8 cellular contexts compared by ENCODE assay signal in genomic region chr5:114362977-114363721, GRCh38.
DNase-seq lines count a peak whose midpoint lies in the region; ATAC-seq and TF ChIP-seq lines count a peak whose summit lies in the region.

No MANE protein-coding gene starts in this region.

- H3K36me3 Mint-ChIP-seq in memory B cell = peaks cover 3% of the 10 kb centered on the region

- CTCF ChIA-PET in HEK293 (lab: Yijun Ruan, JAX) = interaction anchor here (0.6 kb wide), 1 partner anchor 24 kb away, joined by 3 read pairs; no protein-coding TSS in a partner anchor

- H3K27ac ChIP-seq in 22Rv1 = peak overlapping the region; percentile 83
- no peak overlapping the region for H3K27ac ChIP-seq in HEK293 (ENCODE audit: extremely low read depth, low read depth, low read length)

- TF ChIP-seq CTCF in 22Rv1 (IDR thresholded peaks at IDR 0.05) (no peak), HEK293 (tag by site-specific recombination; IDR thresholded peaks at IDR 0.05) (no peak)

- no peaks in the 10 kb centered on the region for H3K9me3 Mint-ChIP-seq in memory B cell

- POLR2A ChIA-PET in HEK293 (lab: Yijun Ruan, JAX) = no interaction called here

- peaks cover 12% of the 10 kb centered on the region for H3K4me1 Mint-ChIP-seq in memory B cell

- H3K4me1 ChIP-seq in HEK293 (ENCODE audit: control insufficient read depth, insufficient read depth, low read length) = no peaks in the 10 kb centered on the region

- H3K27me3 Mint-ChIP-seq in memory B cell = peaks cover 23% of the 10 kb centered on the region

- ATAC-seq in memory B cell (ENCODE audit: low read depth) (no peak), GM21390 (IDR thresholded peaks at IDR 0.05; ENCODE audit: unreplicated experiment) (no peak), GM21515 (IDR thresholded peaks at IDR 0.05; ENCODE audit: unreplicated experiment) (no peak)

- H3K4me3 ChIP-seq in HEK293 (ENCODE audit: low read depth, low read length) = peak overlapping the region; percentile 9

- H3K36me3 ChIP-seq in HEK293 (ENCODE audit: control insufficient read depth in 2 of 2, insufficient read depth in 1 of 2, low read length in 2 of 2) = no peaks in the 10 kb centered on the region

- peak overlapping the region; percentile 44 for H3K4me3 Mint-ChIP-seq in memory B cell

- H3K27ac Mint-ChIP-seq in memory B cell = no peak overlapping the region

- H3K9me3 ChIP-seq in HEK293 (ENCODE audit: control insufficient read depth, insufficient read depth, low read depth, low read length) = no peaks in the 10 kb centered on the region

- DNase-seq in cerebellar cortex (ENCODE audit: low spot score) = peak; percentile 27
- no peak for DNase-seq in memory B cell (ENCODE audit: low spot score in 2 of 2)
- no peak for DNase-seq in DMS153 (lab: John Stamatoyannopoulos, UW)
- no peak for DNase-seq in DMS153 treated with DMSO at 0.1 percent for 48 hours (lab: John Stamatoyannopoulos, UW; ENCODE audit: unreplicated experiment)

TF ChIP-seq in HEK293, 187 proteins besides CTCF, POLR2A, EP300 and RAD21:
- TF ChIP-seq ZNF514 (tag by site-specific recombination; IDR thresholded peaks at IDR 0.05) = no peak
- TF ChIP-seq ZNF416 (tag by site-specific recombination; IDR thresholded peaks at IDR 0.05) = no peak
- TF ChIP-seq GLI2 (tag by site-specific recombination; IDR thresholded peaks at IDR 0.05; ENCODE audit: borderline replicate concordance, low read depth) = no peak
- TF ChIP-seq, protein P1, sequence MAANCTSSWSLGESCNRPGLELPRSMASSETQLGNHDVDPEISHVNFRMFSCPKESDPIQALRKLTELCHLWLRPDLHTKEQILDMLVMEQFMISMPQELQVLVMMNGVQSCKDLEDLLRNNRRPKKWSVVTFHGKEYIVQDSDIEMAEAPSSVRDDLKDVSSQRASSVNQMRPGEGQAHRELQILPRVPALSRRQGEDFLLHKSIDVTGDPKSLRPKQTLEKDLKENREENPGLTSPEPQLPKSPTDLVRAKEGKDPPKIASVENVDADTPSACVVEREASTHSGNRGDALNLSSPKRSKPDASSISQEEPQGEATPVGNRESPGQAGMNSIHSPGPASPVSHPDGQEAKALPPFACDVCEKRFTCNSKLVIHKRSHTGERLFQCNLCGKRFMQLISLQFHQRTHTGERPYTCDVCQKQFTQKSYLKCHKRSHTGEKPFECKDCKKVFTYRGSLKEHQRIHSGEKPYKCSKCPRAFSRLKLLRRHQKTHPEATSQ (tag by site-specific recombination; IDR thresholded peaks at IDR 0.05) = no peak
- TF ChIP-seq KLF9 (tag by site-specific recombination; IDR thresholded peaks at IDR 0.05; ENCODE audit: low read depth) = no peak
- TF ChIP-seq ZBTB26 (tag by site-specific recombination; optimal IDR thresholded peaks at IDR 0.05) = no peak
- TF ChIP-seq, protein P2, sequence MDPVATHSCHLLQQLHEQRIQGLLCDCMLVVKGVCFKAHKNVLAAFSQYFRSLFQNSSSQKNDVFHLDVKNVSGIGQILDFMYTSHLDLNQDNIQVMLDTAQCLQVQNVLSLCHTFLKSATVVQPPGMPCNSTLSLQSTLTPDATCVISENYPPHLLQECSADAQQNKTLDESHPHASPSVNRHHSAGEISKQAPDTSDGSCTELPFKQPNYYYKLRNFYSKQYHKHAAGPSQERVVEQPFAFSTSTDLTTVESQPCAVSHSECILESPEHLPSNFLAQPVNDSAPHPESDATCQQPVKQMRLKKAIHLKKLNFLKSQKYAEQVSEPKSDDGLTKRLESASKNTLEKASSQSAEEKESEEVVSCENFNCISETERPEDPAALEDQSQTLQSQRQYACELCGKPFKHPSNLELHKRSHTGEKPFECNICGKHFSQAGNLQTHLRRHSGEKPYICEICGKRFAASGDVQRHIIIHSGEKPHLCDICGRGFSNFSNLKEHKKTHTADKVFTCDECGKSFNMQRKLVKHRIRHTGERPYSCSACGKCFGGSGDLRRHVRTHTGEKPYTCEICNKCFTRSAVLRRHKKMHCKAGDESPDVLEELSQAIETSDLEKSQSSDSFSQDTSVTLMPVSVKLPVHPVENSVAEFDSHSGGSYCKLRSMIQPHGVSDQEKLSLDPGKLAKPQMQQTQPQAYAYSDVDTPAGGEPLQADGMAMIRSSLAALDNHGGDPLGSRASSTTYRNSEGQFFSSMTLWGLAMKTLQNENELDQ (tag by site-specific recombination; IDR thresholded peaks at IDR 0.05; ENCODE audit: low read depth) = no peak
- TF ChIP-seq, protein P3, sequence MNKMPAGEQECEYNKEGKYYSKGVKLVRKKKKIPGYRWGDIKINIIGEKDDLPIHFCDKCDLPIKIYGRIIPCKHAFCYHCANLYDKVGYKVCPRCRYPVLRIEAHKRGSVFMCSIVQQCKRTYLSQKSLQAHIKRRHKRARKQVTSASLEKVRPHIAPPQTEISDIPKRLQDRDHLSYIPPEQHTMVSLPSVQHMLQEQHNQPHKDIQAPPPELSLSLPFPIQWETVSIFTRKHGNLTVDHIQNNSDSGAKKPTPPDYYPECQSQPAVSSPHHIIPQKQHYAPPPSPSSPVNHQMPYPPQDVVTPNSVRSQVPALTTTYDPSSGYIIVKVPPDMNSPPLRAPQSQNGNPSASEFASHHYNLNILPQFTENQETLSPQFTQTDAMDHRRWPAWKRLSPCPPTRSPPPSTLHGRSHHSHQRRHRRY (tag by site-specific recombination; IDR thresholded peaks at IDR 0.05) = no peak
- TF ChIP-seq HOXA7 (CRISPR knock-in tag; IDR thresholded peaks at IDR 0.05; ENCODE audit: borderline replicate concordance) = no peak
- TF ChIP-seq SCRT2 (tag by site-specific recombination; IDR thresholded peaks at IDR 0.05) = no peak
- TF ChIP-seq ZNF639 (tag by site-specific recombination; IDR thresholded peaks at IDR 0.05) = no peak
- TF ChIP-seq ZNF670 (tag by site-specific recombination; IDR thresholded peaks at IDR 0.05; ENCODE audit: low read depth) = no peak
- TF ChIP-seq PRDM10 (tag by site-specific recombination; IDR thresholded peaks at IDR 0.05) = no peak
- no peak for TF ChIP-seq KLF1 (tag by site-specific recombination; IDR thresholded peaks at IDR 0.05)
- TF ChIP-seq ZSCAN23 (tag by site-specific recombination; IDR thresholded peaks at IDR 0.05) = no peak
- no peak for TF ChIP-seq KLF8 (tag by site-specific recombination; IDR thresholded peaks at IDR 0.05)
- no peak for TF ChIP-seq ZNF830 (tag by site-specific recombination; IDR thresholded peaks at IDR 0.05; ENCODE audit: low read depth)
- no peak for TF ChIP-seq ZNF16 (tag by site-specific recombination; IDR thresholded peaks at IDR 0.05; ENCODE audit: low read depth)
- TF ChIP-seq ZNF561 (tag by site-specific recombination; IDR thresholded peaks at IDR 0.05; ENCODE audit: borderline replicate concordance) = no peak
